Comparison of ENCODE assay signal across 16 cellular contexts in the genomic region with DNA sequence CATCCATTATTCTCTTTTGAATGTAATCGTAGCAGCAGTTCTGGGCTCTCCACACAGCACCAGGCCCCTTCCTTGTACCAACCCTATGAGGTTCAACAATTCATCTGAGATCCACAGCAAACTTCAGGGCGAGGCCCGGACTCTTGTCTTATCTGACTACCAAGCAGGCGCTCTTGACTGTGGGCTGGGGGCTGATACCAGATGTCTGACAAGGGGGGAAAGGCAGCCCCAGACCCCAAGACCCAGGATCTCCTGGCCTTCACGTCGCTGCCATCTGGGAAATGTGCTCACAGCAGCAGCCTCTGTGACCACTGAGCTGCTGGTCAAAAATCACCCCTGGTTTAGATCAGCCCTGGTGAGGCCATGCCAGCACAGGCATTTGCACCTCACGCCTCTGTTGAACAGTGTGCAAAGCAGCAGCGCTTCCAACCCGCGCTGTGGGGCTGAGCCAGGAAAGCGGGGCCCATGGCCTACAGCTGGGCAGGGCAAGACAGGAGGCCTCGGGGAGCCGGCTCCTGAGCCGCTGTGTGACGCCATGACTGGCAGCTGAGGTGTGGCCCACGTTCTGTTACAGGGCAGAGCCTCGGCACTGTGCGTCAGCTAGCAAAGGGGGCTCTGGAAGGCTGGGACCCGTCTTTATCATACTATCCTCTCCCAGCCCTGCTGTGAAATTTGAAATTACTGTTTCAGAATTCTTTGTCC.
DNase-seq lines count a peak whose midpoint lies in the region; ATAC-seq, FAIRE-seq and TF ChIP-seq lines count a peak whose summit lies in the region.
"Had no signal": no experiment of that assay in that cellular context is flagged by ENCODE, and none has a peak within 500 bp of the region (broad histone marks: within the 10 kb centered on the region; RNA-seq: fewer than 3 reads in every experiment).

No MANE protein-coding gene starts in this region.

- no peak overlapping the region for H2BK12ac ChIP-seq in mesenchymal stem cell (ENCODE audit: low read length in 2 of 2)

- H3K36me3 ChIP-seq in heart left ventricle (no peaks in the 10 kb centered on the region), mesenchymal stem cell (ENCODE audit: control insufficient read depth in 1 of 2, insufficient read depth in 2 of 2, low read depth in 1 of 2, low read length in 2 of 2) (peaks cover 0 to 4% of the 10 kb centered on the region in 2 experiments), sigmoid colon (peaks cover 0 to 6% (median 2%) of the 10 kb centered on the region in 4 donors)
- H3K36me3 ChIP-seq: BLaER1 treated with 17β-estradiol and CSF1 and Interleukin-3, amounts not matched to agents 10 nM and 100 nM had no signal

- no peak overlapping the region for H3K23ac ChIP-seq in mesenchymal stem cell (ENCODE audit: low read length in 2 of 2)

- H3K4me2 ChIP-seq in mesenchymal stem cell (ENCODE audit: low read length, poor library complexity, severe bottlenecking) = no peak overlapping the region
- H3K4me2 ChIP-seq: BLaER1 treated with 17β-estradiol and CSF1 and Interleukin-3, amounts not matched to agents 10 nM and 100 nM had no signal

- H3K9me3 ChIP-seq in heart left ventricle (no peaks in the 10 kb centered on the region), mesenchymal stem cell (ENCODE audit: control insufficient read depth, low read length) (no peaks in the 10 kb centered on the region), sigmoid colon (no peaks in the 10 kb centered on the region)
- H3K9me3 ChIP-seq: BLaER1 treated with 17β-estradiol and CSF1 and Interleukin-3, amounts not matched to agents 10 nM and 100 nM had no signal

- no peak overlapping the region for H3K9ac ChIP-seq in mesenchymal stem cell (ENCODE audit: low read length)
- H3K9ac ChIP-seq: BLaER1 treated with 17β-estradiol and CSF1 and Interleukin-3, amounts not matched to agents 10 nM and 100 nM; GM23248 had no signal

- H3K4ac ChIP-seq in mesenchymal stem cell (ENCODE audit: low read depth in 1 of 2, low read length in 2 of 2) = no peak overlapping the region

- H3K27me3 ChIP-seq in heart left ventricle = peaks cover 0 to 3% (median 0%) of the 10 kb centered on the region in 9 donors
- no peaks in the 10 kb centered on the region for H3K27me3 ChIP-seq in mesenchymal stem cell (ENCODE audit: control insufficient read depth in 1 of 2, insufficient read depth in 1 of 2, low read length in 2 of 2)
- no peaks in the 10 kb centered on the region for H3K27me3 ChIP-seq in sigmoid colon
- H3K27me3 ChIP-seq: BLaER1 treated with 17β-estradiol and CSF1 and Interleukin-3, amounts not matched to agents 10 nM and 100 nM had no signal

- no peak for TF ChIP-seq CTCF in heart left ventricle (IDR thresholded peaks at IDR 0.05)
- TF ChIP-seq CTCF in sigmoid colon (IDR thresholded peaks at IDR 0.05) = no peak

- H3K18ac ChIP-seq in mesenchymal stem cell (ENCODE audit: low read depth in 1 of 2, low read length in 2 of 2) = no peak overlapping the region

- no peak overlapping the region for H2BK5ac ChIP-seq in mesenchymal stem cell (ENCODE audit: low read depth, low read length, poor library complexity, severe bottlenecking)

- TF ChIP-seq EP300 in sigmoid colon (IDR thresholded peaks at IDR 0.05) = no peak

- no peak for ATAC-seq in heart left ventricle
- ATAC-seq: HCT116 had no signal

- H3K4me1 ChIP-seq in heart left ventricle (no peaks in the 10 kb centered on the region), mesenchymal stem cell (ENCODE audit: control insufficient read depth, insufficient read depth, low read depth, low read length) (no peaks in the 10 kb centered on the region), sigmoid colon (no peaks in the 10 kb centered on the region)

- no peak overlapping the region for H2BK120ac ChIP-seq in mesenchymal stem cell (ENCODE audit: low read depth, low read length)

- H2BK15ac ChIP-seq in mesenchymal stem cell (ENCODE audit: low read depth, poor library complexity, severe bottlenecking) = no peak overlapping the region

- TF ChIP-seq POLR2A in heart left ventricle (IDR thresholded peaks at IDR 0.05) (no peak), sigmoid colon (IDR thresholded peaks at IDR 0.05) (no peak), GM12892 (IDR thresholded peaks at IDR 0.05; ENCODE audit: low read depth, low read length) (no peak)

- H3K27ac ChIP-seq in heart left ventricle = no peak overlapping the region
- H3K27ac ChIP-seq in mesenchymal stem cell (ENCODE audit: low read length, poor library complexity, severe bottlenecking) = no peak overlapping the region
- no peak overlapping the region for H3K27ac ChIP-seq in sigmoid colon
- H3K27ac ChIP-seq: BLaER1 treated with 17β-estradiol and CSF1 and Interleukin-3, amounts not matched to agents 10 nM and 100 nM; GM23248; HL-60 had no signal

- FAIRE-seq in HTR-8/SVneo (lab: Jason Lieb, UNC) = no peak
- no peak for FAIRE-seq in GM12892 (lab: Jason Lieb, UNC)
- FAIRE-seq: GM18507, H54 had no signal

- DNase-seq in cardiac septum (ENCODE audit: low spot score) (peak; percentile 47), heart left ventricle (no peak), mesenchymal stem cell (no peak), sigmoid colon (peak; percentile 56), HTR-8/SVneo (ENCODE audit: insufficient read length, low spot score) (no peak), HuH-7.5 (ENCODE audit: low spot score) (no peak), GM12892 (ENCODE audit: insufficient read length) (no peak)
- DNase-seq: 8988T; CD4-positive, CD25-positive, alpha-beta regulatory T cell; GM23248; IMR-90 had no signal

- no peak overlapping the region for H4K8ac ChIP-seq in mesenchymal stem cell (ENCODE audit: low read length)

- no peaks in the 10 kb centered on the region for H3K79me1 ChIP-seq in mesenchymal stem cell (replicated peaks; ENCODE audit: low read length, poor library complexity, severe bottlenecking)

- H3K4me3 ChIP-seq in heart left ventricle (no peak overlapping the region), mesenchymal stem cell (ENCODE audit: insufficient read depth in 1 of 2, low read depth in 1 of 2, low read length in 2 of 2) (no peak overlapping the region), sigmoid colon (no peak overlapping the region)
- H3K4me3 ChIP-seq: BLaER1 treated with 17β-estradiol and CSF1 and Interleukin-3, amounts not matched to agents 10 nM and 100 nM; GM23248 had no signal

- intact Hi-C loops in cardiac septum (cut with DNase I) (no loop called here), heart left ventricle (cut with DNase I) (no loop called here), sigmoid colon (cut with DNase I) (no loop called here)

- no peak overlapping the region for H2AK5ac ChIP-seq in mesenchymal stem cell (ENCODE audit: low read length, severe bottlenecking)

- H2AFZ ChIP-seq in mesenchymal stem cell (ENCODE audit: low read depth, low read length) = peak overlapping the region; percentile 33
- H2AFZ ChIP-seq: GM23248 had no signal

- H4K91ac ChIP-seq in mesenchymal stem cell (ENCODE audit: low read length) = no peak overlapping the region

- H3K14ac ChIP-seq in mesenchymal stem cell (ENCODE audit: low read length in 2 of 2) = no peak overlapping the region

- WGBS in heart left ventricle, 4 donors = 67 to 81% (median 76%) methylated on average over 18 to 19 of the region's 19 CpGs
- 89% methylated on average over 19 of the region's 19 CpGs for WGBS in mesenchymal stem cell
- WGBS in sigmoid colon, 2 donors = 85 to 94% methylated on average over 19 of the region's 19 CpGs

Comparison
In these comparisons a context has a peak if more than half of its experiments do, and no peak if none do; other contexts are left out.
1. DNase-seq: peak in cardiac septum (single experiment) and sigmoid colon (single experiment); none in heart left ventricle (0 of 5), mesenchymal stem cell (single experiment), HTR-8/SVneo (single experiment), HuH-7.5 (single experiment) and GM12892 (single experiment).